In the genomic region with DNA sequence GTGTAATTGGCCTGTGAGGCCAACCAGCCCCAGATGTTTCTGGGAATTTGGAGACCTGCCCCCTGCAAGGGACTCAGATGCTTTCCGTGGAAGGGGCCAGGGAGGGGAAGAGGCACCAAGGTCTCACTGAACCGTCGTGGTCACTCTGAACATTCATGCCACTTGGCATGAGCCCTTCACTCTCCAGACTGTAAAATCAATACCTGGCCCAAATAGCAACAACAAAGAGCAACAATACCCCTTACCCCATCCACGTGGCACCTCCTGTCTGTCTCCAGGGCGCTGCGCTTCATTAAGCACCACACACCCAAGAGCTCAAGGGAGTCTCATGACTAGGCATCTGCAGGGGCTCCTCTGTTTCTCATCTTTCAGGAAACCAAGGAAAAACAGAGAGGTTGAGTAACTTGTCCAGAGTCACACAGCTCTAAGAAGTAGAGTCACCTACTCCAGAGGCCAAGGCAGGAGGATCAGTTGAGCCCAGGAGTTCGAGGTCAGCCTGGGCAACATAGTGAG, we compare ENCODE assay signal across 15 cellular contexts. TPM values are rescaled to one million over a fixed set of nuclear protein-coding genes. Genes with fewer than 3 reads are reported as not detected.
DNase-seq lines count a peak whose midpoint lies in the region; TF ChIP-seq lines count a peak whose summit lies in the region.
"Had no signal": no experiment of that assay in that cellular context is flagged by ENCODE, and none has a peak within 500 bp of the region (broad histone marks: within the 10 kb centered on the region; RNA-seq: fewer than 3 reads in every experiment).

No MANE protein-coding gene starts in this region.

- no peaks in the 10 kb centered on the region for H3K9me3 ChIP-seq in HEK293 (ENCODE audit: control insufficient read depth, insufficient read depth, low read depth, low read length)
- peaks cover 3% of the 10 kb centered on the region; the same call in 1 of the 2 replicates for H3K9me3 ChIP-seq in PC-9 (ENCODE audit: insufficient read depth, low read depth)
- H3K9me3 ChIP-seq in mesenchymal stem cell (ENCODE audit: control insufficient read depth, low read length), result peaks cover 8% of the 10 kb centered on the region
- H3K9me3 ChIP-seq: pancreas had no signal

- DNase-seq in NCI-H345 (lab: John Stamatoyannopoulos, UW), result peak; percentile 5
- no peak for DNase-seq in NCI-H345 treated with DMSO at 0.1 percent for 48 hours (lab: John Stamatoyannopoulos, UW; ENCODE audit: unreplicated experiment)
- DNase-seq in PC-9, result peak in 1 of 2 experiments; percentile 38
- no peak for DNase-seq in mesenchymal stem cell
- DNase-seq in NCI-H82 (lab: John Stamatoyannopoulos, UW), result no peak
- DNase-seq in substantia nigra (lab: John Stamatoyannopoulos, UW), result no peak
- DNase-seq in NCI-H526 (lab: John Stamatoyannopoulos, UW), result no peak
- DNase-seq: activated CD8-positive, alpha-beta memory T cell treated with anti-CD3 and anti-CD28 coated beads, Interleukin-2, amount 50 U/mL, for 48 hours; cerebellar nuclear complex; NCI-H774; pancreas; small intestine had no signal

- H3K9ac ChIP-seq in mesenchymal stem cell (ENCODE audit: low read length), result no peak overlapping the region

- H3K4me1 ChIP-seq in HEK293 (ENCODE audit: control insufficient read depth, insufficient read depth, low read length) (no peaks in the 10 kb centered on the region), PC-9 (replicated peaks; ENCODE audit: insufficient read depth) (peaks cover 37% of the 10 kb centered on the region), mesenchymal stem cell (ENCODE audit: control insufficient read depth, insufficient read depth, low read depth, low read length) (peaks cover 39% of the 10 kb centered on the region)

- CTCF ChIA-PET in HEK293 (lab: Yijun Ruan, JAX), result no interaction called here
- CTCF ChIA-PET in PC-9 (lab: Charles Lee), result no interaction called here

- H3K27me3 ChIP-seq in PC-9 (ENCODE audit: insufficient read depth, low read depth) (no peaks in the 10 kb centered on the region), mesenchymal stem cell (ENCODE audit: control insufficient read depth in 1 of 2, insufficient read depth in 1 of 2, low read length in 2 of 2) (peaks cover 0 to 3% of the 10 kb centered on the region in 2 experiments)
- H3K27me3 ChIP-seq: pancreas had no signal

- no peak overlapping the region for H4K8ac ChIP-seq in mesenchymal stem cell (ENCODE audit: low read length)

- no peak overlapping the region for H3K23ac ChIP-seq in mesenchymal stem cell (ENCODE audit: low read length in 2 of 2)

- no TSS peak for BruUV-seq in PC-9 (replicated peaks; lab: Mats Ljungman, UMichigan)

- intact Hi-C loops in PC-9 (cut with micrococcal nuclease; ENCODE audit: unreplicated experiment), result loop anchor here (5.0 kb wide), 1 partner anchor 71 kb away; no protein-coding TSS in a partner anchor

- H3K14ac ChIP-seq in mesenchymal stem cell (ENCODE audit: low read length in 2 of 2), result no peak overlapping the region

- H4K91ac ChIP-seq in mesenchymal stem cell (ENCODE audit: low read length), result no peak overlapping the region

- no peaks in the 10 kb centered on the region for H3K9me2 ChIP-seq in PC-9 (ENCODE audit: insufficient read depth)

- WGBS in mesenchymal stem cell, result 84% methylated on average over 7 of the region's 7 CpGs

- no peak overlapping the region for H2BK15ac ChIP-seq in mesenchymal stem cell (ENCODE audit: low read depth, poor library complexity, severe bottlenecking)

- no peak overlapping the region for H2BK120ac ChIP-seq in mesenchymal stem cell (ENCODE audit: low read depth, low read length)

- peak overlapping the region in 1 of 2 experiments; percentile 8 for H3K4ac ChIP-seq in mesenchymal stem cell (ENCODE audit: low read depth in 1 of 2, low read length in 2 of 2)

- POLR2A ChIA-PET in HEK293 (lab: Yijun Ruan, JAX), result no interaction called here
- POLR2A ChIA-PET in PC-9 (lab: Charles Lee; ENCODE audit: unreplicated experiment), result interaction anchor here (0.7 kb wide), 1 partner anchor 131 kb away, joined by 3 read pairs; no protein-coding TSS in a partner anchor

- H4K20me1 ChIP-seq in PC-9 (ENCODE audit: insufficient read depth), result no peaks in the 10 kb centered on the region

- H3F3A ChIP-seq in PC-9 (ENCODE audit: insufficient read depth, low read depth), result peaks cover 25% of the 10 kb centered on the region

- H2BK5ac ChIP-seq in mesenchymal stem cell (ENCODE audit: low read depth, low read length, poor library complexity, severe bottlenecking), result no peak overlapping the region

- no peaks in the 10 kb centered on the region for H3K79me1 ChIP-seq in mesenchymal stem cell (replicated peaks; ENCODE audit: low read length, poor library complexity, severe bottlenecking)

- H2AFZ ChIP-seq in PC-9 (no peak overlapping the region), mesenchymal stem cell (ENCODE audit: low read depth, low read length) (no peak overlapping the region)

- H2BK12ac ChIP-seq in mesenchymal stem cell (ENCODE audit: low read length in 2 of 2), result peak overlapping the region in 1 of 2 experiments; percentile 34

- no peak overlapping the region for H3K18ac ChIP-seq in mesenchymal stem cell (ENCODE audit: low read depth in 1 of 2, low read length in 2 of 2)

- no peaks in the 10 kb centered on the region for H3K36me3 ChIP-seq in HEK293 (ENCODE audit: control insufficient read depth in 2 of 2, insufficient read depth in 1 of 2, low read length in 2 of 2)
- H3K36me3 ChIP-seq in PC-9 (ENCODE audit: low read depth), result no peaks in the 10 kb centered on the region
- H3K36me3 ChIP-seq in mesenchymal stem cell (ENCODE audit: control insufficient read depth in 1 of 2, insufficient read depth in 2 of 2, low read depth in 1 of 2, low read length in 2 of 2), result no peaks in the 10 kb centered on the region
- H3K36me3 ChIP-seq: pancreas had no signal

- TF ChIP-seq CTCF in HEK293 (tag by site-specific recombination; IDR thresholded peaks at IDR 0.05) (no peak), PC-9 (conservative IDR thresholded peaks at IDR 0.05) (no peak)

- H3K4me2 ChIP-seq in PC-9, result peak overlapping the region; percentile 68
- no peak overlapping the region for H3K4me2 ChIP-seq in mesenchymal stem cell (ENCODE audit: low read length, poor library complexity, severe bottlenecking)

- H3K4me3 ChIP-seq in HEK293 (ENCODE audit: low read depth, low read length), result no peak overlapping the region
- no peak overlapping the region for H3K4me3 ChIP-seq in PC-9
- no peak overlapping the region for H3K4me3 ChIP-seq in mesenchymal stem cell (ENCODE audit: insufficient read depth in 1 of 2, low read depth in 1 of 2, low read length in 2 of 2)
- H3K4me3 ChIP-seq: pancreas, SK-N-MC had no signal

- peak overlapping the region; percentile 15 for H2AK5ac ChIP-seq in mesenchymal stem cell (ENCODE audit: low read length, severe bottlenecking)

- H3K79me2 ChIP-seq in PC-9 (ENCODE audit: low read depth), result no peaks in the 10 kb centered on the region

- H3K27ac ChIP-seq in HEK293 (ENCODE audit: extremely low read depth, low read depth, low read length) (no peak overlapping the region), PC-9 (peak overlapping the region; percentile 75; the same call in 1 of the 2 replicates), mesenchymal stem cell (ENCODE audit: low read length, poor library complexity, severe bottlenecking) (no peak overlapping the region), substantia nigra (ENCODE audit: low read depth, low read length, poor library complexity, severe bottlenecking) (no peak overlapping the region)
- H3K27ac ChIP-seq: pancreas, SK-N-MC had no signal

TF ChIP-seq in HEK293, 187 proteins besides CTCF, POLR2A, EP300 and RAD21:
- no peak for TF ChIP-seq IKZF3 (tag by site-specific recombination; IDR thresholded peaks at IDR 0.05)
- peak; percentile 87 for TF ChIP-seq ZNF768 (tag by site-specific recombination; IDR thresholded peaks at IDR 0.05)

RNA-seq across cellular contexts. Expression of a gene that starts 52.8 kb away (rescaled TPM):
- 4.6 and 6.7 TPM in 2 replicates for total RNA-seq in PC-9 (2021)
- 22.8 TPM for polyA plus RNA-seq in mesenchymal stem cell (2013, experiment 1 of 2)
- 21.9 TPM for polyA plus RNA-seq in mesenchymal stem cell (2013, experiment 2 of 2)
- total RNA-seq: A172 had no signal
